ENCODE assay signal across 9 cellular contexts in genomic region chr4:40283968-40284367, GRCh38. TPM values are rescaled to one million over a fixed set of nuclear protein-coding genes. Genes with fewer than 3 reads are reported as not detected.
DNase-seq lines count a peak whose midpoint lies in the region; ATAC-seq and TF ChIP-seq lines count a peak whose summit lies in the region.
"Had no signal": no experiment of that assay in that cellular context is flagged by ENCODE, and none has a peak within 500 bp of the region (broad histone marks: within the 10 kb centered on the region; RNA-seq: fewer than 3 reads in every experiment).

No MANE protein-coding gene starts in this region.

- no peaks in the 10 kb centered on the region for H3K27me3 ChIP-seq in GM23338 (ENCODE audit: insufficient read depth)
- H3K27me3 ChIP-seq in left ventricle myocardium inferior (ENCODE audit: low read depth) = peaks cover 38% of the 10 kb centered on the region

- H3F3A ChIP-seq in GM23338 (replicated peaks; ENCODE audit: low read depth) = no peaks in the 10 kb centered on the region

- H3K4me3 ChIP-seq in GM23338 (no peak overlapping the region), cardiac fibroblast (replicated peaks in 1 of 2; ENCODE audit: low read depth in 2 of 2, low read length in 2 of 2) (no peak overlapping the region), left ventricle myocardium inferior (no peak overlapping the region)

- intact Hi-C loops in left ventricle myocardium inferior (cut with micrococcal nuclease) = no loop called here

- H3K27ac Mint-ChIP-seq in GM23338 = no peak overlapping the region

- no peaks in the 10 kb centered on the region for H3K79me2 ChIP-seq in GM23338 (replicated peaks; ENCODE audit: insufficient read depth)

- H3K36me3 Mint-ChIP-seq in GM23338 (ENCODE audit: low read depth) = no peaks in the 10 kb centered on the region; the same call in 2 of the 3 replicates

- H3K4me3 Mint-ChIP-seq in GM23338 = no peak overlapping the region

- no peaks in the 10 kb centered on the region for H3K36me3 ChIP-seq in GM23338 (ENCODE audit: insufficient read depth)
- no peaks in the 10 kb centered on the region for H3K36me3 ChIP-seq in left ventricle myocardium inferior

- H3K4me2 ChIP-seq in GM23338 = no peak overlapping the region

- H3K9me3 ChIP-seq in left ventricle myocardium inferior (replicated peaks) = no peaks in the 10 kb centered on the region

- no peaks in the 10 kb centered on the region for H3K4me1 ChIP-seq in GM23338 (ENCODE audit: insufficient read depth)
- no peaks in the 10 kb centered on the region for H3K4me1 ChIP-seq in left ventricle myocardium inferior

- DNase-seq in GM23338 (ENCODE audit: low spot score) (peak; percentile 47), cardiac fibroblast (ENCODE audit: low read depth in 2 of 2) (peak in 1 of 2 donors; percentile 68), SHP77 treated with DMSO at 0.1 percent for 48 hours (lab: John Stamatoyannopoulos, UW) (no peak), NCI-H446 treated with DMSO at 0.1 percent for 48 hours (lab: John Stamatoyannopoulos, UW) (no peak), left ventricle myocardium inferior (no peak)
- peak; percentile 44 to 64 (median 60) for DNase-seq in activated CD4-positive, CD25-positive, alpha-beta regulatory T cell (lab: John Stamatoyannopoulos, UW)
- DNase-seq in stimulated activated CD8-positive, alpha-beta memory T cell treated with anti-CD3 and anti-CD28 coated beads, Interleukin-12 subunit alpha, Interleukin-12 subunit beta, amount 100 ng/mL, for 1 hour (ENCODE audit: low read depth) = peak; percentile 71
- DNase-seq: amniotic stem cell had no signal

- H3K4me1 Mint-ChIP-seq in GM23338 = 0 out of 3 replicates have a peak, but pooled peaks cover 3% of the 10 kb centered on the region

- no peak overlapping the region for H3K27ac ChIP-seq in GM23338 (ENCODE audit: low read depth)
- H3K27ac ChIP-seq in left ventricle myocardium inferior (replicated peaks) = no peak overlapping the region

- peak overlapping the region; percentile 91 for H2AFZ ChIP-seq in GM23338

- TF ChIP-seq CTCF in GM23338 (conservative IDR thresholded peaks at IDR 0.05; ENCODE audit: low read depth in 2 of 2) (no peak), cardiac fibroblast (IDR thresholded peaks at IDR 0.05; ENCODE audit: low read depth, low read length) (peak; percentile 13), left ventricle myocardium inferior (IDR thresholded peaks at IDR 0.05; ENCODE audit: borderline replicate concordance) (no peak)

- H3K27me3 Mint-ChIP-seq in GM23338 (ENCODE audit: insufficient read depth, low read depth, poor library complexity) = peaks cover 14% of the 10 kb centered on the region

- no peaks in the 10 kb centered on the region for H4K20me1 ChIP-seq in GM23338 (replicated peaks; ENCODE audit: insufficient read depth)

- no peaks in the 10 kb centered on the region; the same call in 1 of the 2 replicates for H3K9me2 ChIP-seq in GM23338 (ENCODE audit: insufficient read depth)

- H3K9me3 Mint-ChIP-seq in GM23338 = no peaks in the 10 kb centered on the region; the same call in 2 of the 3 replicates

- ATAC-seq in GM23338 (peak; percentile 55; the same call in 1 of the 3 replicates), HG03571 (IDR thresholded peaks at IDR 0.05; ENCODE audit: unreplicated experiment) (no peak)

TF ChIP-seq in GM23338, 12 proteins besides CTCF, POLR2A, EP300 and RAD21:
- TF ChIP-seq ETS1 (IDR thresholded peaks at IDR 0.05) = no peak
- TF ChIP-seq NANOG (IDR thresholded peaks at IDR 0.05; ENCODE audit: borderline replicate concordance) = no peak
- TF ChIP-seq REST (IDR thresholded peaks at IDR 0.05; ENCODE audit: unreplicated experiment) = no peak
- TF ChIP-seq CREB1 (CRISPR knock-in tag; IDR thresholded peaks at IDR 0.05; ENCODE audit: low read depth) = no peak
- no peak for TF ChIP-seq ZNF331 (CRISPR knock-in tag; IDR thresholded peaks at IDR 0.05; ENCODE audit: low read depth)
- no peak for TF ChIP-seq ZNF114 (CRISPR knock-in tag; IDR thresholded peaks at IDR 0.05)
- TF ChIP-seq POLR2AphosphoS5 (IDR thresholded peaks at IDR 0.05; ENCODE audit: low read depth) = no peak
- no peak for TF ChIP-seq JUNB (IDR thresholded peaks at IDR 0.05; ENCODE audit: unreplicated experiment)
- TF ChIP-seq STAT1 (IDR thresholded peaks at IDR 0.05; ENCODE audit: unreplicated experiment) = no peak
- TF ChIP-seq EZH2 (IDR thresholded peaks at IDR 0.05; ENCODE audit: low read depth, unreplicated experiment) = no peak

RNA-seq across cellular contexts. Expression of gene CHRNA9, which starts 51.2 kb away (rescaled TPM):
- total RNA-seq in GM23338 (2014; rRNA removed; shearing (Covaris generic)) = 0.78 and 5.7 TPM in 2 replicates
- 0.24 and 0.58 TPM in 2 replicates for polyA plus RNA-seq in GM23338 (2016; fragmentation: Nextera tagmentation; extraction: Ambion mirVana)
- not detected for total RNA-seq in left ventricle myocardium inferior

Comparison
In these comparisons a context has a peak if more than half of its experiments do, and no peak if none do; other contexts are left out.
1. DNase-seq: peak in GM23338 (single experiment), activated CD4-positive, CD25-positive, alpha-beta regulatory T cell (4 of 4) and stimulated activated CD8-positive, alpha-beta memory T cell treated with anti-CD3 and anti-CD28 coated beads, Interleukin-12 subunit alpha, Interleukin-12 subunit beta, amount 100 ng/mL, for 1 hour (single experiment); none in SHP77 treated with DMSO at 0.1 percent for 48 hours (single experiment), NCI-H446 treated with DMSO at 0.1 percent for 48 hours (single experiment) and left ventricle myocardium inferior (single experiment).